8 cellular contexts compared by ENCODE assay signal in genomic region chr2:118521272-118521671, GRCh38.
"Had no signal": no experiment of that assay in that cellular context is flagged by ENCODE, and none has a peak within 500 bp of the region (broad histone marks: within the 10 kb centered on the region; RNA-seq: fewer than 3 reads in every experiment).

No MANE protein-coding gene starts in this region.

- H3K4me3 ChIP-seq: GM12878 had no signal

- ATAC-seq: GM12878 had no signal

- DNase-seq: GDM1, GF-D8 had no signal

- FAIRE-seq: G401.6, GM12878, GM12891, GM12892, GM18507, GM19239 had no signal
